8 cellular contexts compared by ENCODE assay signal in the genomic region with DNA sequence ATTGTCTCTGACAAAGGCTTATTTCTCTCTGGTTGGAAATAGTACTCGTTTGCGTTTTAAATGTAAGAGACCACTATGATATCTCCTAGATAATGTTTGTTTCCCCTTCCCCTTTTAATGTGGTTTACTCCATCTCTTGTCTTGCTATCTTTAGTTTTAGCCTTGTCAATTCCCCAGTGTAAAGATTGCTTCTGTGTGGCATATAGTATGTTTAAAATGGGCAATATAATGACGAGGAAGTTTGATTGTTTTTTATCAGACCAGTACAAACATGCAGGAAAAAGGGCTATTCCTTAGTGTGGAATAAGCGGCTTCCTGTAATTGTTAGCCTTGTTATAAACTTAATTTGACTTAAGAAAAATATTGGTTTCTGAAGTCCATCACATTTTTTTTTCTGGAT. TPM values are rescaled to one million over a fixed set of nuclear protein-coding genes. Genes with fewer than 3 reads are reported as not detected.
A peak's percentile ranks its signal among the peaks of the same experiment; 100 is the strongest.
DNase-seq lines count a peak whose midpoint lies in the region; ATAC-seq and TF ChIP-seq lines count a peak whose summit lies in the region.

No MANE protein-coding gene starts in this region.

- H3K4me1 Mint-ChIP-seq in natural killer cell, result peaks cover 54 to 62% of the 10 kb centered on the region in 2 donors

- TF ChIP-seq CTCF in AG10803 (conservative IDR thresholded peaks at IDR 0.05; ENCODE audit: low read length) (no peak), KMS-11 (conservative IDR thresholded peaks at IDR 0.05; ENCODE audit: low read depth, low read length) (no peak), choroid plexus epithelial cell (conservative IDR thresholded peaks at IDR 0.05; ENCODE audit: low read depth, low read length) (no peak), natural killer cell (IDR thresholded peaks at IDR 0.05) (no peak), lower leg skin (IDR thresholded peaks at IDR 0.05) (no peak)

- DNase-seq in AG10803 (ENCODE audit: low read depth) (no peak), choroid plexus epithelial cell (ENCODE audit: low read depth) (no peak), natural killer cell (no peak), lower leg skin (ENCODE audit: low spot score in 2 of 2) (no peak), DMS79 treated with DMSO at 0.1 percent for 48 hours (lab: John Stamatoyannopoulos, UW) (no peak)

- H3K9me3 Mint-ChIP-seq in natural killer cell, result no peaks in the 10 kb centered on the region

- H3K27ac Mint-ChIP-seq in natural killer cell, result peak overlapping the region; percentile 93 to 94

- peaks cover 34% of the 10 kb centered on the region for H4K20me1 ChIP-seq in KMS-11 (ENCODE audit: insufficient read depth)

- H3K4me2 ChIP-seq in KMS-11, result peak overlapping the region; percentile 61

- no peak overlapping the region for H2AFZ ChIP-seq in KMS-11 (ENCODE audit: low read depth)

- H3K27me3 Mint-ChIP-seq in natural killer cell (ENCODE audit: low read depth in 2 of 2), result no peaks in the 10 kb centered on the region

- ATAC-seq in natural killer cell, result no peak
- no peak for ATAC-seq in HG02970 (IDR thresholded peaks at IDR 0.05; ENCODE audit: low FRiP score, unreplicated experiment)
- ATAC-seq in HG02973 (IDR thresholded peaks at IDR 0.05; ENCODE audit: unreplicated experiment), result no peak

- H3K27me3 ChIP-seq in KMS-11 (ENCODE audit: insufficient read depth, low read depth), result no peaks in the 10 kb centered on the region

- H3K4me3 Mint-ChIP-seq in natural killer cell, result peak overlapping the region; percentile 98

- TF ChIP-seq POLR2A in lower leg skin (IDR thresholded peaks at IDR 0.05), result no peak

- peak overlapping the region; percentile 51 for H3K4me3 ChIP-seq in AG10803 (ENCODE audit: low read length)
- no peak overlapping the region for H3K4me3 ChIP-seq in KMS-11 (IDR thresholded peaks at IDR 0.05; ENCODE audit: insufficient read depth, low read depth, low read length)
- peak overlapping the region; percentile 83 for H3K4me3 ChIP-seq in choroid plexus epithelial cell (ENCODE audit: low read depth, low read length)
- no peak overlapping the region for H3K4me3 ChIP-seq in lower leg skin (ENCODE audit: low read depth, poor library complexity, severe bottlenecking)

- 4 to 6% methylated on average over 4 of the region's 4 CpGs for WGBS in lower leg skin, 2 donors

- H3K36me3 Mint-ChIP-seq in natural killer cell, result no peaks in the 10 kb centered on the region

- 0 out of 2 replicates have a peak overlapping the region, but pooled peaks have one; percentile 83 for H3K9ac ChIP-seq in KMS-11

- H3K4me1 ChIP-seq in KMS-11 (ENCODE audit: low read depth, poor library complexity, severe bottlenecking), result peaks cover 42% of the 10 kb centered on the region

- H3K27ac ChIP-seq in KMS-11, result no peak overlapping the region

- no peaks in the 10 kb centered on the region for H3K36me3 ChIP-seq in KMS-11 (ENCODE audit: insufficient read depth)

- intact Hi-C loops in natural killer cell (cut with micrococcal nuclease) (loop anchor here (2.0 to 10.0 kb wide), 4 partner anchors 41 to 693 kb away; a partner anchor contains a TSS), lower leg skin (cut with DNase I; ENCODE audit: low total_unique reads) (no loop called here)

- H3K79me2 ChIP-seq in KMS-11 (ENCODE audit: insufficient read depth, low read depth), result peaks cover 72% of the 10 kb centered on the region

RNA-seq across cellular contexts. Expression of a gene that starts 3.1 kb away (rescaled TPM):
- total RNA-seq in natural killer cell (100 to 1,000 TPM; 148 to 174 (median 166) TPM), lower leg skin (100 to 1,000 TPM; 126 to 199 (median 142) TPM)

Comparison
In these comparisons a context has a peak if more than half of its experiments do, and no peak if none do; other contexts are left out.
1. H3K4me3 ChIP-seq: peak in AG10803 (single experiment) and choroid plexus epithelial cell (single experiment); none in KMS-11 (single experiment) and lower leg skin (single experiment).